ENCODE assay signal across 2 cellular contexts in the genomic region with DNA sequence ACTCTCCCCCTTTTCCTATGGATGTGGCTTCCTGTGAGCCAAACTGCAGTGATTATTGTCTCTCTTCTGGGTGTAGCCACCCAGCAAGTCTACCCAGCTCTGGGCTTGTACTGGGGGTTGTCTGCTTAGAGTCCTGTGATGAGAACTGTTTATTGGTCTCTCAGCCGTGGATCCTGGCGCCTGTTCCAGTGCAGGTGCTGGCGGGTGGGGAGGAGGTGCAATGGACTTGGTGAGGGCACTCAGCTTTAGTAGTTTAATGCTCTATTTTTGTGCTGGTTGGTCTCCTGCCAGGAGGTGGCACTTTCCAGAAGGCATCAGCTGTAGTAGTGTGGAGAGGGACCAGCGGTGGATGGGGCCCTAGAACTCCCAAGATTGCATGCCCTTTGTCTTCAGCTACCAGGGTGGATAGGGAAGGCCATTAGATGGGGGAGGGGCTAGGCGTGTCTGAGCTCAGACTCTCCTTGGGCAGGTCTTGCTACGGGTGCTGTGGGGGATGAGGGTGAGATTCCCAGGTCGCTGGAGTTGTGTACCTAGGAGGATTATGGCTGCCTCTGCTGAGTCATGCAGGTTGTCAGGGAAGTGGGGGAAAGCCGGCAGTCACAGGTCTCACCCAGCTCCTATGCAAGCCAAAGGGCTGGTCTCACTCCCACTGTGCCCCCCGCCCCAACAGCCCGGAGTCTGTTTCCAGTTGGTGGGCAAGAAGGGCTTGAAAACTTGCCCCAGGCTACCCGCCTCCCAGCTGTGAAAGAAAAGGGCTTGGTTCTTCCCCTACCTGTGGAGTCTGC. TPM values are rescaled to one million over a fixed set of nuclear protein-coding genes. Genes with fewer than 3 reads are reported as not detected.
"Had no signal": no experiment of that assay in that cellular context is flagged by ENCODE, and none has a peak within 500 bp of the region (broad histone marks: within the 10 kb centered on the region; RNA-seq: fewer than 3 reads in every experiment).

No MANE protein-coding gene starts in this region.

RNA-seq across cellular contexts. Expression of a gene that starts 29.8 kb away (rescaled TPM):
- total RNA-seq: activated CD8-positive, alpha-beta T cell treated with anti-CD3 and anti-CD28 coated beads, Interleukin-2, amount 10 ng/mL, durations not matched to agents 7 days and 5 days; naive thymus-derived CD8-positive, alpha-beta T cell had no signal
- polyA plus RNA-seq: naive thymus-derived CD8-positive, alpha-beta T cell had no signal
